ENCODE assay signal across 23 cellular contexts in the genomic region with DNA sequence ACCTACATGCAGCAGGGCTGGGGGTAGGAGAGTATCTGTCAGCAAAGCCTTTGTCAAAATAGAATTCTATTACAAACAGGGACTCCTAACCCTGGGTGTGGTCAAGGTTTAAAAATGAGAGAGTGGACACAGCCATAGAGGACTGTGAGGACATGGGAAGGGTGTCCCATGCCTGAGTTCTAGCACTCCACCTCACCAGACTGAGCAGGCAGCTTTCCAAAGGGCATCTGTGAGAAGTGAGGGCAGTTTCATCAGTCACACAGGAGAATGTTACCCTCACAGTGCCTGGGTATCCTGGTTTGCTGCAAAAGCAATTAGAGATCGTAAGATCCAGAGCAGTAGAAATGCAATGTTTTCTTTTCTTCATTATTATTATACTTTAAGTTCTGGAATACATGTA.
"Had no signal": no experiment of that assay in that cellular context is flagged by ENCODE, and none has a peak within 500 bp of the region (broad histone marks: within the 10 kb centered on the region; RNA-seq: fewer than 3 reads in every experiment).

No MANE protein-coding gene starts in this region.

- H3K27ac ChIP-seq: neural progenitor cell, ovary, parathyroid adenoma, psoas muscle, right lobe of liver, sigmoid colon, stomach, thoracic aorta, tibial artery, transverse colon, upper lobe of left lung, vagina had no signal

- H3K4me2 ChIP-seq: neural progenitor cell had no signal

- H3K4me3 ChIP-seq: neural progenitor cell, ovary, psoas muscle, right lobe of liver, sigmoid colon, stomach, thoracic aorta, tibial artery, transverse colon, upper lobe of left lung, vagina had no signal

- H3K27me3 ChIP-seq: neural progenitor cell, ovary, right lobe of liver, sigmoid colon, stomach, tibial artery, transverse colon, upper lobe of left lung, vagina had no signal

- H3K9ac ChIP-seq: neural progenitor cell, parathyroid adenoma had no signal

- DNase-seq: natural killer cell; occipital lobe; ovary; posterior cingulate gyrus; psoas muscle; right cardiac atrium; right lobe of liver; sigmoid colon; small intestine; stimulated activated CD4-positive, alpha-beta T cell treated with anti-CD3 and anti-CD28 coated beads, Interleukin-15, amount 100 ng/mL, for 24 hours; stimulated activated CD4-positive, alpha-beta T cell treated with anti-CD3 and anti-CD28 coated beads, Interleukin-2, amount 100 ng/mL, for 24 hours; stimulated activated CD4-positive, alpha-beta T cell treated with anti-CD3 and anti-CD28 coated beads, Interleukin-2, amount 100 ng/mL, for 48 hours; stimulated activated CD4-positive, alpha-beta T cell treated with anti-CD3 and anti-CD28 coated beads, Interleukin-4, amount 100 ng/mL, for 24 hours; stimulated activated naive B cell treated with anti-CD40 and anti-IgM and Interleukin-4, amounts not matched to agents 10 μg/mL and 1 μg/mL and 100 μg/mL, for 72 hours; stimulated activated naive CD4-positive, alpha-beta T cell treated with Interleukin-2 at 50 U/mL for 16 hours; stomach; tibial artery; transverse colon; upper lobe of left lung had no signal

- H3K79me2 ChIP-seq: parathyroid adenoma had no signal

- H2AFZ ChIP-seq: neural progenitor cell, parathyroid adenoma had no signal

- H3K4me1 ChIP-seq: neural progenitor cell, parathyroid adenoma, psoas muscle, right lobe of liver, sigmoid colon, tibial artery, transverse colon, upper lobe of left lung had no signal

- H3K9me3 ChIP-seq: ovary, psoas muscle, right lobe of liver, sigmoid colon, stomach, thoracic aorta, tibial artery, transverse colon, upper lobe of left lung, vagina had no signal

- H3K36me3 ChIP-seq: neural progenitor cell, ovary, right lobe of liver, sigmoid colon, stomach, thoracic aorta, tibial artery, transverse colon, upper lobe of left lung, vagina had no signal
